ENCODE assay signal across 15 cellular contexts in genomic region chr15:61335998-61336648, GRCh38.
"Had no signal": no experiment of that assay in that cellular context is flagged by ENCODE, and none has a peak within 500 bp of the region (broad histone marks: within the 10 kb centered on the region; RNA-seq: fewer than 3 reads in every experiment).

No MANE protein-coding gene starts in this region.

- H3K9ac ChIP-seq: neural progenitor cell, parathyroid adenoma had no signal

- H3K4me3 ChIP-seq: dorsolateral prefrontal cortex, esophagus muscularis mucosa, neural progenitor cell, smooth muscle cell, tibial artery had no signal

- H3K36me3 ChIP-seq: esophagus muscularis mucosa, neural progenitor cell, tibial artery had no signal

- H3K27ac ChIP-seq: dorsolateral prefrontal cortex, esophagus muscularis mucosa, neural progenitor cell, parathyroid adenoma, tibial artery, VCaP had no signal

- H3K4me1 ChIP-seq: esophagus muscularis mucosa, neural progenitor cell, parathyroid adenoma, tibial artery had no signal

- FAIRE-seq: endometrium had no signal

- H3K27me3 ChIP-seq: esophagus muscularis mucosa, neural progenitor cell had no signal

- DNase-seq: activated CD4-positive, alpha-beta memory T cell treated with anti-CD3 and anti-CD28 coated beads for 36 hours; activated gamma-delta T cell treated with Interleukin-2 at 50 U/mL for 16 hours; activated naive CD8-positive, alpha-beta T cell treated with anti-CD3 and anti-CD28 coated beads for 36 hours; activated T-cell treated with anti-CD3 and anti-CD28 coated beads, Interleukin-2, amount 50 U/mL, for 48 hours; dorsolateral prefrontal cortex; immature natural killer cell; retina; T-helper 9 cell; tibial artery had no signal
